ENCODE assay signal across 1 cellular context in the genomic region with DNA sequence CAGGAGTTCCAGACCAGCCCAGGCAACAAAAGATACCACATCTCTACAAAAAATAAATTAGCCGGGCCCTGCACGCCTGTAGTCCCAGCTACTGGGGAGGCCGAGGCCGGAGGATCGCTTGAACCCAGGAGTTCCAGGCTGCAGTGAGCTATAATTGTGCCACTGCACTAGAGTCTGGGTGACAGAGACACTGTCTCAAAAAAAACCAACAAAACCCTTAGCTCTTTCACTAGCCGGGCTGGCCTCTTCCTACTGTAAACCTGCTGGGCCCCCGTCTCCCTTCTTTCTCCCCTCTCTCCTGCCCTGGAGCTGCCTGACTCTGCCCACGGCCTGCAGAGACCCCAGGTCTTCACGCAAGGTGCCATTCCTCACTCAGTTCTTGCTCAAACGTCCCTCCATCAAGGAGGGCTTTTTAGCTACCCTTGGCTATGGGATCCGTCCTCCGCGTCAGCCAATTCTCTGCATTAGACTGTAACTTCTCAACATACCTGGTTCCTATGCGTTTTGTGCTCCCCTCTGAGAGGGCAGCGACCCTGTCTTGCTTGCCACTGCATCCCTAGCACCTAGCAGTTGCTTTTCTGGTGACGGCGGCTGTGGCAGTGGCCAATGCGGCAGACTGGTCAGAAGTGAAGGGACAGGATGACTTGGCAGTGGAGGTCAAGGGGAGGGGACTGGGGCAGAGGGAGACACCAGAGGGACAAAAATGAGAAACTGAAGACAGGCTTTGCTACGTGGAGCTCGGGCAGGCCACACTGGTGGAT.
A peak's percentile ranks its signal among the peaks of the same experiment; 100 is the strongest.
TF ChIP-seq lines count a peak whose summit lies in the region.

No MANE protein-coding gene starts in this region.

TF ChIP-seq in HepG2, 621 proteins besides CTCF, POLR2A, EP300 and RAD21:
- TF ChIP-seq KDM2A (CRISPR knock-in tag; IDR thresholded peaks at IDR 0.05; ENCODE audit: borderline replicate concordance, low read depth) (peak; percentile 50; the same call in 1 of the 2 replicates), CENPX (CRISPR knock-in tag; IDR thresholded peaks at IDR 0.05) (no peak), POLR2AphosphoS2 (IDR thresholded peaks at IDR 0.05; ENCODE audit: low read depth, low read length) (peak; percentile 35; the same call in 1 of the 2 replicates), XRCC5 (optimal IDR thresholded peaks at IDR 0.05; ENCODE audit: low read length) (peak; percentile 15), AKAP8 (CRISPR knock-in tag; IDR thresholded peaks at IDR 0.05) (0 out of 2 replicates have a peak, but pooled peaks have one; percentile 16)
- TF ChIP-seq, protein P1, sequence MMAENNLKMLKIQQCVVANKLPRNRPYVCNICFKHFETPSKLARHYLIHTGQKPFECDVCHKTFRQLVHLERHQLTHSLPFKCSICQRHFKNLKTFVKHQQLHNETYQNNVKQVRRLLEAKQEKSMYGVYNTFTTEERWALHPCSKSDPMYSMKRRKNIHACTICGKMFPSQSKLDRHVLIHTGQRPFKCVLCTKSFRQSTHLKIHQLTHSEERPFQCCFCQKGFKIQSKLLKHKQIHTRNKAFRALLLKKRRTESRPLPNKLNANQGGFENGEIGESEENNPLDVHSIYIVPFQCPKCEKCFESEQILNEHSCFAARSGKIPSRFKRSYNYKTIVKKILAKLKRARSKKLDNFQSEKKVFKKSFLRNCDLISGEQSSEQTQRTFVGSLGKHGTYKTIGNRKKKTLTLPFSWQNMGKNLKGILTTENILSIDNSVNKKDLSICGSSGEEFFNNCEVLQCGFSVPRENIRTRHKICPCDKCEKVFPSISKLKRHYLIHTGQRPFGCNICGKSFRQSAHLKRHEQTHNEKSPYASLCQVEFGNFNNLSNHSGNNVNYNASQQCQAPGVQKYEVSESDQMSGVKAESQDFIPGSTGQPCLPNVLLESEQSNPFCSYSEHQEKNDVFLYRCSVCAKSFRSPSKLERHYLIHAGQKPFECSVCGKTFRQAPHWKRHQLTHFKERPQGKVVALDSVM (CRISPR knock-in tag; IDR thresholded peaks at IDR 0.05) = peak; percentile 57
- TF ChIP-seq, protein P2, sequence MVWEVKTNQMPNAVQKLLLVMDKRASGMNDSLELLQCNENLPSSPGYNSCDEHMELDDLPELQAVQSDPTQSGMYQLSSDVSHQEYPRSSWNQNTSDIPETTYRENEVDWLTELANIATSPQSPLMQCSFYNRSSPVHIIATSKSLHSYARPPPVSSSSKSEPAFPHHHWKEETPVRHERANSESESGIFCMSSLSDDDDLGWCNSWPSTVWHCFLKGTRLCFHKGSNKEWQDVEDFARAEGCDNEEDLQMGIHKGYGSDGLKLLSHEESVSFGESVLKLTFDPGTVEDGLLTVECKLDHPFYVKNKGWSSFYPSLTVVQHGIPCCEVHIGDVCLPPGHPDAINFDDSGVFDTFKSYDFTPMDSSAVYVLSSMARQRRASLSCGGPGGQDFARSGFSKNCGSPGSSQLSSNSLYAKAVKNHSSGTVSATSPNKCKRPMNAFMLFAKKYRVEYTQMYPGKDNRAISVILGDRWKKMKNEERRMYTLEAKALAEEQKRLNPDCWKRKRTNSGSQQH (CRISPR knock-in tag; IDR thresholded peaks at IDR 0.05; ENCODE audit: low read depth) = no peak
